8 cellular contexts compared by ENCODE assay signal in genomic region chr11:82899191-82899820, GRCh38. TPM values are rescaled to one million over a fixed set of nuclear protein-coding genes. Genes with fewer than 3 reads are reported as not detected.
DNase-seq lines count a peak whose midpoint lies in the region; ATAC-seq and TF ChIP-seq lines count a peak whose summit lies in the region.

No MANE protein-coding gene starts in this region.

- peaks cover 29% of the 10 kb centered on the region for H3K4me1 ChIP-seq in CD4-positive, alpha-beta memory T cell (ENCODE audit: insufficient read depth, low read length)
- 0 out of 2 replicates have a peak, but pooled peaks cover 1% of the 10 kb centered on the region for H3K4me1 ChIP-seq in IMR-90 (ENCODE audit: control insufficient read depth, insufficient read depth, low read length)
- H3K4me1 ChIP-seq in liver (ENCODE audit: control insufficient read depth in 4 of 4, insufficient read depth in 4 of 4, low read length in 3 of 4) = peaks cover 2 to 27% (median 11%) of the 10 kb centered on the region in 4 donors
- H3K4me1 ChIP-seq in uterus = peaks cover 3% of the 10 kb centered on the region in 2 donors

- peak overlapping the region; percentile 86; the same call in 1 of the 2 replicates for H3K14ac ChIP-seq in IMR-90 (replicated peaks; ENCODE audit: low read depth, low read length)

- 58% methylated on average over 2 of the region's 3 CpGs; no CpG with 5 or more reads in 1 of the 2 experiments for WGBS in IMR-90 (ENCODE audit: extremely low coverage in 2 of 2, insufficient read length in 1 of 2), 2 experiments
- 48% methylated on average over 3 of the region's 3 CpGs for WGBS in liver

- POLR2A ChIA-PET in CD4-positive, alpha-beta memory T cell (lab: Charles Lee; ENCODE audit: partially characterized antibody) = interaction anchor here (1.3 to 3.6 kb wide), 9 partner anchors 9 to 295 kb away, joined by 3 to 124 read pairs (median 16); partner anchors contain the start of genes ANKRD42, PCF11 and RAB30
- POLR2A ChIA-PET in IMR-90 (lab: Charles Lee; ENCODE audit: unreplicated experiment) = no interaction called here
- POLR2A ChIA-PET in activated naive CD8-positive, alpha-beta T cell treated with anti-CD3 and anti-CD28 coated beads, Interleukin-2, amount 10 ng/mL, durations not matched to agents 7 days and 5 days (lab: Charles Lee) = interaction anchor here (1.0 to 4.0 kb wide), 6 partner anchors 32 to 387 kb away, joined by 3 to 43 read pairs (median 6); partner anchors contain the start of genes ANKRD42, CCDC90B and PCF11

- no peak overlapping the region for H2BK20ac ChIP-seq in IMR-90 (ENCODE audit: low read depth, low read length)

- no peaks in the 10 kb centered on the region for H3K36me3 ChIP-seq in CD4-positive, alpha-beta memory T cell (ENCODE audit: insufficient read depth, low read length)
- H3K36me3 ChIP-seq in IMR-90 (ENCODE audit: control insufficient read depth, insufficient read depth, low read length) = no peaks in the 10 kb centered on the region
- H3K36me3 ChIP-seq in liver (ENCODE audit: control insufficient read depth in 4 of 4, insufficient read depth in 3 of 4, low read depth in 1 of 4, low read length in 3 of 4) = no peaks in the 10 kb centered on the region
- no peaks in the 10 kb centered on the region for H3K36me3 ChIP-seq in uterus

- H3K4me1 Mint-ChIP-seq in CD4-positive, alpha-beta memory T cell = peaks cover 15 to 45% (median 36%) of the 10 kb centered on the region in 4 donors
- H3K4me1 Mint-ChIP-seq in activated naive CD8-positive, alpha-beta T cell treated with anti-CD3 and anti-CD28 coated beads, Interleukin-2, amount 10 ng/mL, durations not matched to agents 7 days and 5 days = peaks cover 53% of the 10 kb centered on the region

- H3K27ac Mint-ChIP-seq in CD4-positive, alpha-beta memory T cell = peak overlapping the region; percentile 95 to 100 (median 100)
- peak overlapping the region; percentile 99 for H3K27ac Mint-ChIP-seq in activated naive CD8-positive, alpha-beta T cell treated with anti-CD3 and anti-CD28 coated beads, Interleukin-2, amount 10 ng/mL, durations not matched to agents 7 days and 5 days

- H3K4me3 Mint-ChIP-seq in CD4-positive, alpha-beta memory T cell = peak overlapping the region; percentile 95 to 100 (median 98)
- H3K4me3 Mint-ChIP-seq in activated naive CD8-positive, alpha-beta T cell treated with anti-CD3 and anti-CD28 coated beads, Interleukin-2, amount 10 ng/mL, durations not matched to agents 7 days and 5 days = peak overlapping the region; percentile 99

- H3K79me1 ChIP-seq in IMR-90 (ENCODE audit: low read depth in 1 of 2, low read length in 2 of 2) = peaks cover 21 to 30% of the 10 kb centered on the region in 2 experiments

- H4K5ac ChIP-seq in IMR-90 (ENCODE audit: low read depth, low read length) = no peak overlapping the region

- no peak overlapping the region for H3K4ac ChIP-seq in IMR-90 (ENCODE audit: low read depth, low read length)

- no peak overlapping the region for H2BK5ac ChIP-seq in IMR-90 (ENCODE audit: low read depth, low read length, poor library complexity, severe bottlenecking)

- CTCF ChIA-PET in CD4-positive, alpha-beta memory T cell (lab: Charles Lee; ENCODE audit: partially characterized antibody) = interaction anchor here (1.4 to 11.8 kb wide), 6 partner anchors 31 to 387 kb away, joined by 3 to 107 read pairs (median 14); partner anchors contain the start of gene CCDC90B
- CTCF ChIA-PET in IMR-90 (lab: Yijun Ruan, JAX) = interaction anchor here (0.6 to 1.6 kb wide), 4 partner anchors 12 to 205 kb away, joined by 3 to 8 read pairs (median 5); no protein-coding TSS in a partner anchor

- in situ Hi-C loops in IMR-90 (cut with MboI; ENCODE audit: low sequenced_read_pairs) = no loop called here

- H3K23ac ChIP-seq in IMR-90 (ENCODE audit: low read depth, low read length) = peak overlapping the region; percentile 71; the same call in 1 of the 2 replicates

- peaks cover 0 to 1% (median 0%) of the 10 kb centered on the region in 8 donors for H3K9me3 Mint-ChIP-seq in CD4-positive, alpha-beta memory T cell
- H3K9me3 Mint-ChIP-seq in activated naive CD8-positive, alpha-beta T cell treated with anti-CD3 and anti-CD28 coated beads, Interleukin-2, amount 10 ng/mL, durations not matched to agents 7 days and 5 days = no peaks in the 10 kb centered on the region

- peaks cover 0 to 8% of the 10 kb centered on the region in 2 donors for H3K36me3 Mint-ChIP-seq in CD4-positive, alpha-beta memory T cell
- peaks cover 7% of the 10 kb centered on the region for H3K36me3 Mint-ChIP-seq in activated naive CD8-positive, alpha-beta T cell treated with anti-CD3 and anti-CD28 coated beads, Interleukin-2, amount 10 ng/mL, durations not matched to agents 7 days and 5 days

- H4K8ac ChIP-seq in IMR-90 (ENCODE audit: low read depth in 2 of 2, low read length in 2 of 2) = no peak overlapping the region

- TF ChIP-seq CTCF in IMR-90 (conservative IDR thresholded peaks at IDR 0.05; ENCODE audit: low read depth, low read length) (no peak), liver (IDR thresholded peaks at IDR 0.05; ENCODE audit: low read depth, low read length, missing input control) (no peak), uterus (IDR thresholded peaks at IDR 0.05) (no peak), GM20000 (IDR thresholded peaks at IDR 0.05; ENCODE audit: extremely low read depth, missing control alignments) (no peak)

- dilution Hi-C loops in IMR-90 (cut with HindIII; ENCODE audit: low sequenced_read_pairs, unreplicated experiment) = no loop called here

- H3K27me3 ChIP-seq in CD4-positive, alpha-beta memory T cell (ENCODE audit: insufficient read depth, low read length) = no peaks in the 10 kb centered on the region
- no peaks in the 10 kb centered on the region for H3K27me3 ChIP-seq in IMR-90 (ENCODE audit: control insufficient read depth, insufficient read depth, low read length)
- H3K27me3 ChIP-seq in liver (ENCODE audit: control insufficient read depth in 4 of 4, insufficient read depth in 4 of 4, low read length in 3 of 4) = no peaks in the 10 kb centered on the region
- no peaks in the 10 kb centered on the region for H3K27me3 ChIP-seq in uterus

- no peaks in the 10 kb centered on the region for H4K20me1 ChIP-seq in IMR-90 (ENCODE audit: insufficient read depth, low read length)

- intact Hi-C loops in CD4-positive, alpha-beta memory T cell (cut with micrococcal nuclease) = no loop called here
- intact Hi-C loops in IMR-90 (cut with micrococcal nuclease) (no loop called here), uterus (cut with DNase I; ENCODE audit: low total_unique reads) (no loop called here)

- H3K18ac ChIP-seq in IMR-90 (ENCODE audit: low read depth, low read length) = no peak overlapping the region

- no peak overlapping the region for H2BK15ac ChIP-seq in IMR-90 (ENCODE audit: low read depth, low read length)

- H4K91ac ChIP-seq in IMR-90 (ENCODE audit: insufficient read depth, low read depth, low read length) = no peak overlapping the region

- no peak overlapping the region for H2AK5ac ChIP-seq in IMR-90 (ENCODE audit: low read depth, low read length)

- peak; percentile 38 to 66 (median 53) for DNase-seq in CD4-positive, alpha-beta memory T cell
- no peak for DNase-seq in IMR-90
- no peak for DNase-seq in activated naive CD8-positive, alpha-beta T cell treated with anti-CD3 and anti-CD28 coated beads, Interleukin-2, amount 10 ng/mL, durations not matched to agents 7 days and 5 days
- no peak for DNase-seq in uterus
- no peak for DNase-seq in GM20000 (ENCODE audit: low spot score)
- DNase-seq in NOMO-1 treated with DMSO at 0.1 percent for 48 hours (lab: John Stamatoyannopoulos, UW; ENCODE audit: unreplicated experiment) = no peak

- H2BK120ac ChIP-seq in IMR-90 (ENCODE audit: low read depth, low read length) = no peak overlapping the region

- peak overlapping the region; percentile 89 for H3K4me2 ChIP-seq in IMR-90 (ENCODE audit: low read depth, low read length)

- no TSS peak for BruUV-seq in IMR-90 (replicated peaks; lab: Mats Ljungman, UMichigan)

- H2AFZ ChIP-seq in IMR-90 (replicated peaks; ENCODE audit: low read length, poor library complexity) = no peak overlapping the region

- ATAC-seq in IMR-90 (ENCODE audit: low read depth) = no peak
- peak; percentile 24 for ATAC-seq in activated naive CD8-positive, alpha-beta T cell treated with anti-CD3 and anti-CD28 coated beads, Interleukin-2, amount 10 ng/mL, durations not matched to agents 7 days and 5 days (ENCODE audit: low read depth)
- ATAC-seq in GM18520 (IDR thresholded peaks at IDR 0.05; ENCODE audit: unreplicated experiment) = no peak

- H2AK9ac ChIP-seq in IMR-90 (replicated peaks; ENCODE audit: low read depth, low read length, poor library complexity) = no peak overlapping the region

- H3K9ac ChIP-seq in IMR-90 (ENCODE audit: low read depth, low read length) (peak overlapping the region; percentile 88), liver (ENCODE audit: low read depth in 1 of 2, low read length in 2 of 2) (peak overlapping the region; percentile 82)

- no peak overlapping the region for H3K56ac ChIP-seq in IMR-90 (ENCODE audit: extremely low read depth, insufficient read depth, low read length)

- TF ChIP-seq RAD21 in IMR-90 (IDR thresholded peaks at IDR 0.05; ENCODE audit: low read length) = no peak
- no peak for TF ChIP-seq RAD21 in liver (IDR thresholded peaks at IDR 0.05)

- peak overlapping the region; percentile 92 for H3K27ac ChIP-seq in CD4-positive, alpha-beta memory T cell (ENCODE audit: low read depth, low read length)
- H3K27ac ChIP-seq in IMR-90 (ENCODE audit: insufficient read depth, low read length) (no peak overlapping the region), liver (ENCODE audit: low read depth in 1 of 2, low read length in 2 of 2) (peak overlapping the region in 1 of 2 donors; percentile 93), uterus (peak overlapping the region; percentile 95 to 96)

- TF ChIP-seq POLR2A in IMR-90 (IDR thresholded peaks at IDR 0.05; ENCODE audit: low read depth, low read length) (no peak), uterus (IDR thresholded peaks at IDR 0.05) (no peak)

- no peaks in the 10 kb centered on the region for H3K27me3 Mint-ChIP-seq in CD4-positive, alpha-beta memory T cell
- no peaks in the 10 kb centered on the region for H3K27me3 Mint-ChIP-seq in activated naive CD8-positive, alpha-beta T cell treated with anti-CD3 and anti-CD28 coated beads, Interleukin-2, amount 10 ng/mL, durations not matched to agents 7 days and 5 days

- H3K4me3 ChIP-seq in CD4-positive, alpha-beta memory T cell (ENCODE audit: low read length in 2 of 2) = peak overlapping the region; percentile 67 to 82
- H3K4me3 ChIP-seq in IMR-90 (ENCODE audit: insufficient read depth, low read depth, low read length) = peak overlapping the region; percentile 64; the same call in 1 of the 2 replicates
- H3K4me3 ChIP-seq in liver (ENCODE audit: low read depth in 1 of 3, low read length in 3 of 3) = peak overlapping the region; percentile 62 to 90 (median 72)
- peak overlapping the region; percentile 67 to 75 for H3K4me3 ChIP-seq in uterus

- no peaks in the 10 kb centered on the region for H3K9me3 ChIP-seq in CD4-positive, alpha-beta memory T cell (ENCODE audit: control insufficient read depth in 1 of 2, low read length in 2 of 2)
- H3K9me3 ChIP-seq in IMR-90 (ENCODE audit: control insufficient read depth, insufficient read depth, low read length) (no peaks in the 10 kb centered on the region), liver (ENCODE audit: control insufficient read depth in 4 of 4, low read length in 3 of 4) (no peaks in the 10 kb centered on the region), uterus (no peaks in the 10 kb centered on the region)

- 0 out of 2 replicates have a peak, but pooled peaks cover 5% of the 10 kb centered on the region for H3K9me1 ChIP-seq in IMR-90 (ENCODE audit: insufficient read depth, low read length)

RNA-seq across cellular contexts. Expression of gene PRCP, which starts 0.9 kb away (rescaled TPM):
- total RNA-seq in CD4-positive, alpha-beta memory T cell = 10 to 100 TPM; 24.1 to 28.0 TPM
- 10 to 100 TPM; 34.4 to 38.4 TPM for polyA plus RNA-seq in CD4-positive, alpha-beta memory T cell
- total RNA-seq in IMR-90 (2012; rRNA removed) = 31.7 TPM in 2 replicates
- polyA plus RNA-seq in IMR-90 (2012; rRNA removed) = 56.8 and 64.9 TPM in 2 replicates
- 24.1 and 32.6 TPM in 2 replicates for polyA plus RNA-seq in IMR-90 (2012; cell fraction: cytosol; rRNA removed)
- 4.1 and 36.8 TPM in 2 replicates for polyA plus RNA-seq in IMR-90 (2012; cell fraction: nucleus; rRNA removed; ENCODE audit: low replicate concordance)
- total RNA-seq in activated naive CD8-positive, alpha-beta T cell treated with anti-CD3 and anti-CD28 coated beads, Interleukin-2, amount 10 ng/mL, durations not matched to agents 7 days and 5 days = 10 to 100 TPM; 21.3 to 25.6 TPM
- 10 to 100 TPM; 27.3 to 38.7 TPM for total RNA-seq in liver
- 10 to 100 TPM; 43.8 to 55.2 TPM for polyA plus RNA-seq in liver
- 100 to 1,000 TPM in 1 of 4 donors, 10 to 100 TPM in 3; 59.9 to 206 (median 92.3) TPM for total RNA-seq in uterus

RNA-seq across cellular contexts. Expression of gene DDIAS, which starts 2.2 kb away (rescaled TPM):
- total RNA-seq in CD4-positive, alpha-beta memory T cell = under 1 TPM; 0.67 to 0.86 TPM
- 1 to 10 TPM in 1 of 2 donors, not detected in 1; 2.4 TPM for polyA plus RNA-seq in CD4-positive, alpha-beta memory T cell
- total RNA-seq in IMR-90 (2012; rRNA removed) (9.4 and 15.8 TPM in 2 replicates), liver (1 to 10 TPM in 1 of 2 donors, under 1 TPM in 1; 0.25 to 8.4 TPM), uterus (1 to 10 TPM in 2 of 4 donors, under 1 TPM in 1, not detected in 1; 0.59 to 6.2 (median 2.2) TPM)
- polyA plus RNA-seq in IMR-90 (2012; rRNA removed) (4.3 and 4.6 TPM in 2 replicates), liver (under 1 TPM; 0.32 to 0.62 TPM)
- polyA plus RNA-seq in IMR-90 (2012; cell fraction: cytosol; rRNA removed) = 0.93 and 2.8 TPM in 2 replicates
- polyA plus RNA-seq in IMR-90 (2012; cell fraction: nucleus; rRNA removed; ENCODE audit: low replicate concordance) = 0.61 and 2.6 TPM in 2 replicates
- 10 to 100 TPM in 1 of 2 experiments, 1 to 10 TPM in 1; 8.8 to 10.6 TPM for total RNA-seq in activated naive CD8-positive, alpha-beta T cell treated with anti-CD3 and anti-CD28 coated beads, Interleukin-2, amount 10 ng/mL, durations not matched to agents 7 days and 5 days

Comparison
In these comparisons a context has a peak if more than half of its experiments do, and no peak if none do; other contexts are left out.
1. DNase-seq: peak in CD4-positive, alpha-beta memory T cell (5 of 5); none in IMR-90 (single experiment), activated naive CD8-positive, alpha-beta T cell treated with anti-CD3 and anti-CD28 coated beads, Interleukin-2, amount 10 ng/mL, durations not matched to agents 7 days and 5 days (single experiment), uterus (0 of 2), GM20000 (single experiment) and NOMO-1 treated with DMSO at 0.1 percent for 48 hours (single experiment).
2. Peak in every context shown above with its lines, with median percentiles within 50 percentile points of each other: H3K4me3 ChIP-seq.